In the genomic region with DNA sequence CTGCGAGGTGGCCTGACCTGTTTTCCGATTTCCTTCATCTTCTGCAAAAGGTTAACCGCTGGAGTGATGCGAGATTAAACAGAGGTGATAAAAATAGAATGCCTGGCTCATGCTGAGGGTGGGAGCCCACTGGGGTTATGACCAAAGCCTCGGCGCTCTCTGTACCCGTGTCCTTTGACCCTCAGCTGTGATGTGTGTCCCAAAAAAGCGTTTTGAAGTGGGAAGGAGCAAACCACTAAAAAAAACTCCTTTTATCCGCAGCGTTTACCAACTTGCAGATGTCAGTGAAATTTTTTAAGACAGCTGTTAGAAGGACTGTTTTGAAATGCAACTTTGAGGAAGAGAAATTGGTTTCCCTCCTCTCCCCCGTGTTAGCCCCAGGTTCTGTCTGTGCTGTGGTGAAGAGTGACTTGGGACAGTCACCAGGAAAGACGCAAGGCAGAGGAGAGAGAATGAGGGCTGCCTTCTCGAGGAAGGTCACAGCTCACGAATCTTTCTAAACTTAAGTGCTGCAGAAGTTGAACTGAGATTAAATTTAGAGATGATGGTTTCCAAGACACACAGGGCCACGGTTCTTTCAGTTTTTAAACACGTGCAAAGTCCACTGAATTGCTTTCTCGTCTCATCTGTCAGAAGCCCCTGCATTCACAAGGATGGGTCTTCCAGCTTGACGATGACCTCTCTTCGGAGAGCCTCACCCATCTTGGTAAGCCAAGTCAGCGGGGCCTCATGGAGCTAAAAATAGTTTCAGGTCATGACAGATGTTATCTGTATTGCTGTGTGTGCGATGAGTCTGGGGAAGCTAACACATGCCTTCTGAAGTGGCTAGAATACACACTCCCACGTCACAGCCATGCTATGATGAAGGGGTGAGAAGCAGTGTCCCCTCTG, we compare ENCODE assay signal across 9 cellular contexts. TPM values are rescaled to one million over a fixed set of nuclear protein-coding genes. Genes with fewer than 3 reads are reported as not detected.
DNase-seq lines count a peak whose midpoint lies in the region; ATAC-seq and TF ChIP-seq lines count a peak whose summit lies in the region.
"Had no signal": no experiment of that assay in that cellular context is flagged by ENCODE, and none has a peak within 500 bp of the region (broad histone marks: within the 10 kb centered on the region; RNA-seq: fewer than 3 reads in every experiment).

No MANE protein-coding gene starts in this region.

- intact Hi-C loops in Right ventricle myocardium inferior (cut with DNase I): loop anchor here (5.0 kb wide), 1 partner anchor 87 kb away; no protein-coding TSS in a partner anchor
- intact Hi-C loops in activated CD4-positive, alpha-beta T cell treated with anti-CD3 and anti-CD28 coated beads, Interleukin-2, amount 10 ng/mL, durations not matched to agents 24 days and 14 days (cut with micrococcal nuclease): loop anchor here (5.0 kb wide), 1 partner anchor 127 kb away; the partner anchor contains the start of gene GNA12

- peaks cover 0 to 64% of the 10 kb centered on the region in 2 donors for H3K4me1 ChIP-seq in right atrium auricular region

- peak overlapping the region; percentile 62 for H3K4me3 Mint-ChIP-seq in activated CD4-positive, alpha-beta T cell treated with anti-CD3 and anti-CD28 coated beads, Interleukin-2, amount 10 ng/mL, durations not matched to agents 24 days and 14 days
- peak overlapping the region; percentile 46 to 70 for H3K4me3 Mint-ChIP-seq in stimulated activated naive CD8-positive, alpha-beta T cell treated with anti-CD3 and anti-CD28 coated beads, Interleukin-15, amount 100 ng/mL, for 72 hours

- H3K27me3 ChIP-seq in right atrium auricular region: no peaks in the 10 kb centered on the region

- H3K36me3 ChIP-seq in right atrium auricular region: peaks cover 1% of the 10 kb centered on the region

- H3K27ac Mint-ChIP-seq in activated CD4-positive, alpha-beta T cell treated with anti-CD3 and anti-CD28 coated beads, Interleukin-2, amount 10 ng/mL, durations not matched to agents 24 days and 14 days: peak overlapping the region; percentile 82
- H3K27ac Mint-ChIP-seq in stimulated activated naive CD8-positive, alpha-beta T cell treated with anti-CD3 and anti-CD28 coated beads, Interleukin-15, amount 100 ng/mL, for 72 hours: no peak overlapping the region

- no peaks in the 10 kb centered on the region for H3K9me3 Mint-ChIP-seq in activated CD4-positive, alpha-beta T cell treated with anti-CD3 and anti-CD28 coated beads, Interleukin-2, amount 10 ng/mL, durations not matched to agents 24 days and 14 days
- H3K9me3 Mint-ChIP-seq in stimulated activated naive CD8-positive, alpha-beta T cell treated with anti-CD3 and anti-CD28 coated beads, Interleukin-15, amount 100 ng/mL, for 72 hours: no peaks in the 10 kb centered on the region

- peak overlapping the region; percentile 72 to 81 for H3K27ac ChIP-seq in right atrium auricular region

- no peak for TF ChIP-seq CTCF in right atrium auricular region (IDR thresholded peaks at IDR 0.05)

- no peak for ATAC-seq in Right ventricle myocardium inferior
- ATAC-seq in stimulated activated naive CD8-positive, alpha-beta T cell treated with anti-CD3 and anti-CD28 coated beads, Interleukin-15, amount 100 ng/mL, for 72 hours: peak; percentile 61
- no peak for ATAC-seq in HG02623 (IDR thresholded peaks at IDR 0.05; ENCODE audit: unreplicated experiment)
- ATAC-seq in GM18909 (IDR thresholded peaks at IDR 0.05; ENCODE audit: poor library complexity, unreplicated experiment): no peak

- peaks cover 7% of the 10 kb centered on the region for H3K27me3 Mint-ChIP-seq in activated CD4-positive, alpha-beta T cell treated with anti-CD3 and anti-CD28 coated beads, Interleukin-2, amount 10 ng/mL, durations not matched to agents 24 days and 14 days
- H3K27me3 Mint-ChIP-seq in stimulated activated naive CD8-positive, alpha-beta T cell treated with anti-CD3 and anti-CD28 coated beads, Interleukin-15, amount 100 ng/mL, for 72 hours: peaks cover 89% of the 10 kb centered on the region

- peaks cover 63% of the 10 kb centered on the region for H3K4me1 Mint-ChIP-seq in activated CD4-positive, alpha-beta T cell treated with anti-CD3 and anti-CD28 coated beads, Interleukin-2, amount 10 ng/mL, durations not matched to agents 24 days and 14 days
- H3K4me1 Mint-ChIP-seq in stimulated activated naive CD8-positive, alpha-beta T cell treated with anti-CD3 and anti-CD28 coated beads, Interleukin-15, amount 100 ng/mL, for 72 hours: peaks cover 91% of the 10 kb centered on the region

- no peaks in the 10 kb centered on the region for H3K9me3 ChIP-seq in right atrium auricular region

- no peak for DNase-seq in right atrium auricular region (ENCODE audit: low spot score)
- DNase-seq in Right ventricle myocardium inferior (ENCODE audit: missing footprints): no peak
- peak; percentile 81 for DNase-seq in activated CD4-positive, alpha-beta T cell treated with anti-CD3 and anti-CD28 coated beads, Interleukin-2, amount 10 ng/mL, durations not matched to agents 24 days and 14 days
- peak; percentile 53 for DNase-seq in effector CD4-positive, alpha-beta T cell
- DNase-seq in stimulated activated naive CD8-positive, alpha-beta T cell treated with anti-CD3 and anti-CD28 coated beads, Interleukin-15, amount 100 ng/mL, for 72 hours: no peak
- no peak for DNase-seq in islet precursor cell
- DNase-seq: NCI-H446 treated with DMSO at 0.1 percent for 48 hours had no signal

- peaks cover 2% of the 10 kb centered on the region for H3K36me3 Mint-ChIP-seq in activated CD4-positive, alpha-beta T cell treated with anti-CD3 and anti-CD28 coated beads, Interleukin-2, amount 10 ng/mL, durations not matched to agents 24 days and 14 days (ENCODE audit: low read depth)

- no peak overlapping the region for H3K4me3 ChIP-seq in right atrium auricular region

RNA-seq across cellular contexts. Expression of gene AMZ1, which starts 27.6 kb away (rescaled TPM):
- total RNA-seq in right atrium auricular region (under 1 TPM in 1 of 2 donors, not detected in 1; 0.07 TPM), Right ventricle myocardium inferior (0.05 TPM)
- total RNA-seq in activated CD4-positive, alpha-beta T cell treated with anti-CD3 and anti-CD28 coated beads, Interleukin-2, amount 10 ng/mL, durations not matched to agents 24 days and 14 days: not detected in 2 replicates

Comparison
In these comparisons a context has a peak if more than half of its experiments do, and no peak if none do; other contexts are left out.
1. DNase-seq: peak in activated CD4-positive, alpha-beta T cell treated with anti-CD3 and anti-CD28 coated beads, Interleukin-2, amount 10 ng/mL, durations not matched to agents 24 days and 14 days (single experiment) and effector CD4-positive, alpha-beta T cell (single experiment); none in right atrium auricular region (single experiment), Right ventricle myocardium inferior (single experiment), stimulated activated naive CD8-positive, alpha-beta T cell treated with anti-CD3 and anti-CD28 coated beads, Interleukin-15, amount 100 ng/mL, for 72 hours (0 of 2) and islet precursor cell (single experiment).